In the genomic region with DNA sequence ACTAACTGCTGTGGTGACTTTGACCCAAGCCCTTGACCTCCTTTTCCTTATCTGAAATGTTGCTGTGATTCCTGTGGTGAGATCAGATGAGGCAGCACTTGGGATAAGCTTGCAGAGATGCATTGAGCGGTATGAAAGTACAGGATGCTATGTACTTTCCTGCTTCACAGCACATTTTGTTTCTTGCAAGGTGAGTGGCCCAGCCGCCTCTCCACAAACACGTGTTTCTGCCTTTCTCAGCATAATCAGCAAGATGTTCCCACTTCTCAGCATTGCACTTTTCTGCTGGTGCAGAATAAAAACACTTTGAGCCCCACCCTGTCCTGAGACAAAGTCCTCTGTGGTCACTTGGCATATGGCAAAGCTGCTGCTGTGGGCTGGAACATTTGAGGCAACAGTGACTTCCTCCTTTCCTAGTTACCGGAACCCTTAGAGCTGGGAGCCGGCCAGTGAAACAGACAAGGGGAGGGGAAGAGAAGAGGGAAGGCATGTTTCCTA, we compare ENCODE assay signal across 9 cellular contexts. TPM values are rescaled to one million over a fixed set of nuclear protein-coding genes. Genes with fewer than 3 reads are reported as not detected.
DNase-seq lines count a peak whose midpoint lies in the region; ATAC-seq and TF ChIP-seq lines count a peak whose summit lies in the region.
"Had no signal": no experiment of that assay in that cellular context is flagged by ENCODE, and none has a peak within 500 bp of the region (broad histone marks: within the 10 kb centered on the region; RNA-seq: fewer than 3 reads in every experiment).

No MANE protein-coding gene starts in this region.

- H3K27me3 ChIP-seq in lung (ENCODE audit: control insufficient read depth, insufficient read depth) (no peaks in the 10 kb centered on the region), thoracic aorta (replicated peaks; ENCODE audit: insufficient read depth) (no peaks in the 10 kb centered on the region)

- peak; percentile 17 for DNase-seq in activated CD4-positive, alpha-beta T cell treated with anti-CD3 and anti-CD28 coated beads for 48 hours
- DNase-seq in activated CD4-positive, alpha-beta T cell treated with anti-CD3 and anti-CD28 coated beads for 4 hours: no peak
- DNase-seq in cardiac fibroblast (ENCODE audit: low read depth in 2 of 2): peak; percentile 50 to 69
- peak; percentile 90 for DNase-seq in lung (ENCODE audit: low spot score)
- DNase-seq in thoracic aorta (ENCODE audit: low spot score): peak; percentile 13
- no peak for DNase-seq in activated naive CD4-positive, alpha-beta T cell treated with anti-CD3 and anti-CD28 coated beads, Interleukin-2, amount 50 U/mL, for 16 hours
- no peak for DNase-seq in NAMALWA (ENCODE audit: low spot score)
- no peak for DNase-seq in amniotic stem cell (lab: John Stamatoyannopoulos, UW)

- peak; percentile 77 for ATAC-seq in lung (ENCODE audit: insufficient read depth, low FRiP score)
- peak; percentile 49 for ATAC-seq in thoracic aorta (ENCODE audit: insufficient number of reproducible peaks, low FRiP score, low read depth)
- ATAC-seq: Panc1 had no signal

- 14 to 18% methylated on average over 5 of the region's 5 CpGs for WGBS in lung, 2 donors

- H3K27ac ChIP-seq in lung (ENCODE audit: low read depth in 1 of 2, low read length in 1 of 2): peak overlapping the region; percentile 70 to 76
- H3K27ac ChIP-seq in thoracic aorta: peak overlapping the region in 1 of 2 donors; percentile 20

- H3K9me3 ChIP-seq in lung (ENCODE audit: control insufficient read depth in 2 of 2, insufficient read depth in 1 of 2, low read length in 1 of 2) (no peaks in the 10 kb centered on the region), thoracic aorta (no peaks in the 10 kb centered on the region)

- H3K4me1 ChIP-seq in lung (ENCODE audit: control insufficient read depth in 2 of 2, insufficient read depth in 2 of 2, low read length in 2 of 2) (peaks cover 26 to 27% of the 10 kb centered on the region in 2 donors), thoracic aorta (ENCODE audit: control insufficient read depth in 1 of 2, low read depth in 2 of 2) (peaks cover 7 to 31% of the 10 kb centered on the region in 2 donors)

- TF ChIP-seq CTCF in cardiac fibroblast (IDR thresholded peaks at IDR 0.05; ENCODE audit: low read depth, low read length) (no peak), lung (IDR thresholded peaks at IDR 0.05; ENCODE audit: control extremely low read depth, extremely low read depth) (no peak), thoracic aorta (IDR thresholded peaks at IDR 0.05) (no peak)

- H3K36me3 ChIP-seq in lung (ENCODE audit: control insufficient read depth in 2 of 2, insufficient read depth in 2 of 2, low read length in 2 of 2) (peaks cover 0 to 5% of the 10 kb centered on the region in 2 donors), thoracic aorta (peaks cover 6% of the 10 kb centered on the region)

- H3K4me3 ChIP-seq in cardiac fibroblast (replicated peaks in 1 of 2; ENCODE audit: low read depth in 2 of 2, low read length in 2 of 2): no peak overlapping the region
- H3K4me3 ChIP-seq in lung: no peak overlapping the region
- no peak overlapping the region for H3K4me3 ChIP-seq in thoracic aorta

RNA-seq across cellular contexts. Expression of a gene that starts 4.9 kb away (rescaled TPM):
- 10 to 100 TPM; 19.9 to 64.6 TPM for total RNA-seq in lung
- polyA plus RNA-seq in lung: 10 to 100 TPM; 37.0 to 67.9 TPM
- 10 to 100 TPM; 21.7 to 41.2 TPM for total RNA-seq in thoracic aorta

Comparison
In these comparisons a context has a peak if more than half of its experiments do, and no peak if none do; other contexts are left out.
1. DNase-seq: peak in activated CD4-positive, alpha-beta T cell treated with anti-CD3 and anti-CD28 coated beads for 48 hours (single experiment), cardiac fibroblast (2 of 2), lung (single experiment) and thoracic aorta (single experiment); none in activated CD4-positive, alpha-beta T cell treated with anti-CD3 and anti-CD28 coated beads for 4 hours (0 of 2), activated naive CD4-positive, alpha-beta T cell treated with anti-CD3 and anti-CD28 coated beads, Interleukin-2, amount 50 U/mL, for 16 hours (single experiment), NAMALWA (single experiment) and amniotic stem cell (single experiment).